14 cellular contexts compared by ENCODE assay signal in the genomic region with DNA sequence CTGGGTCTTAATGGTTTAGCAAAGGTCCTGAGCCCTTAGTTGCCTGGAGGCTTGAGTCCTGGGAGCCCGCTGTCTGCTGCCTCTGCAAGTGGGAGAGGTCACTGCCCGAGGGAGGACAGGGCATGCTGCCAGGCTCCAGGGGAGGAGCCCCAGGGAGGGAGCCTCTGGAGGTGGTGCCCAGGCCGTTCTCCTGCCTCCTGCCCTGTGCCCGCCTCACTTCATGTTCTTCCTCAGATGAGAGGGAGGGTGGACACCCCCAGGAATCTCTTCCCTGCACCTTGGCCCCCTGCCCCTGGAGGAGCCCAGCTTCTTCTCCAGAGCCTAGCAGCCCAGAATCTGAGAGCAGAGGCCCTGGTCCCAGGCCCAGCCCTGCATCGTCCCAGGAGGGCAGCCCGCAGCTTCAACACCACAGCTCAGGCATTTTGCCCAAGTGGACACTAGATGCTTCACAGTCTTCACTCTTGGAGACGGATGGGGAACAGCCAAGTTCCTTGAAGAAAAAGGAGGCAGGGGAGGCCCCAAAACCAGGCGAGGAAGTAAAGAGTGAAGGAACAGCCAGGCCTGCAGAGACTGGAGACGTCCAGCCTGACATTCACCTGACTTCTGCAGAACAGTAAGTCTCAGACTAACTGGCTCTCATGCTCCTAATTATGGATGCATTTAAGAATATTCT. TPM values are rescaled to one million over a fixed set of nuclear protein-coding genes. Genes with fewer than 3 reads are reported as not detected.
DNase-seq lines count a peak whose midpoint lies in the region; ATAC-seq and TF ChIP-seq lines count a peak whose summit lies in the region.
"Had no signal": no experiment of that assay in that cellular context is flagged by ENCODE, and none has a peak within 500 bp of the region (broad histone marks: within the 10 kb centered on the region; RNA-seq: fewer than 3 reads in every experiment).

No MANE protein-coding gene starts in this region.

- POLR2A ChIA-PET in activated naive CD8-positive, alpha-beta T cell treated with anti-CD3 and anti-CD28 coated beads, Interleukin-2, amount 10 ng/mL, durations not matched to agents 7 days and 5 days (lab: Charles Lee), result interaction anchor here (0.9 kb wide), 1 partner anchor 11 kb away, joined by 4 read pairs; no protein-coding TSS in a partner anchor

- H3K9me3 Mint-ChIP-seq in activated naive CD4-positive, alpha-beta T cell treated with anti-CD3 and anti-CD28 coated beads, Interleukin-2, amount 10 ng/mL, durations not matched to agents 7 days and 5 days, result no peaks in the 10 kb centered on the region
- no peaks in the 10 kb centered on the region for H3K9me3 Mint-ChIP-seq in activated naive CD8-positive, alpha-beta T cell treated with anti-CD3 and anti-CD28 coated beads, Interleukin-2, amount 10 ng/mL, durations not matched to agents 7 days and 5 days
- H3K9me3 Mint-ChIP-seq in stimulated activated naive B cell treated with anti-CD40 and anti-IgM and Interleukin-4, amounts not matched to agents 10 μg/mL and 1 μg/mL and 100 μg/mL, for 72 hours, result no peaks in the 10 kb centered on the region

- DNase-seq in activated naive CD4-positive, alpha-beta T cell treated with anti-CD3 and anti-CD28 coated beads, Interleukin-2, amount 10 ng/mL, durations not matched to agents 7 days and 5 days, result peak; percentile 5
- DNase-seq in activated naive CD4-positive, alpha-beta T cell treated with anti-CD3 and anti-CD28 coated beads, Interleukin-2, amount 50 U/mL, for 16 hours, result no peak
- no peak for DNase-seq in activated naive CD8-positive, alpha-beta T cell treated with anti-CD3 and anti-CD28 coated beads, Interleukin-2, amount 10 ng/mL, durations not matched to agents 7 days and 5 days
- DNase-seq in left lung, result peak; percentile 72 to 88
- DNase-seq in stimulated activated naive B cell treated with anti-CD40 and anti-IgM and Interleukin-4, amounts not matched to agents 10 μg/mL and 1 μg/mL and 100 μg/mL, for 72 hours, result no peak
- DNase-seq in NCI-H524 (lab: John Stamatoyannopoulos, UW), result no peak
- no peak for DNase-seq in NCI-H774 (lab: John Stamatoyannopoulos, UW)
- DNase-seq in NCI-H1436 treated with DMSO at 0.1 percent for 48 hours (lab: John Stamatoyannopoulos, UW), result no peak
- DNase-seq: effector CD4-positive, alpha-beta T cell; EL; mesenchymal stem cell; NCI-H446 treated with DMSO at 0.1 percent for 48 hours; SHP77; uterus had no signal

- no peaks in the 10 kb centered on the region for H3K27me3 ChIP-seq in left lung
- H3K27me3 ChIP-seq: uterus had no signal

- H3K9me3 ChIP-seq in left lung, result no peaks in the 10 kb centered on the region
- H3K9me3 ChIP-seq: uterus had no signal

- no peaks in the 10 kb centered on the region for H3K27me3 Mint-ChIP-seq in activated naive CD4-positive, alpha-beta T cell treated with anti-CD3 and anti-CD28 coated beads, Interleukin-2, amount 10 ng/mL, durations not matched to agents 7 days and 5 days
- H3K27me3 Mint-ChIP-seq in activated naive CD8-positive, alpha-beta T cell treated with anti-CD3 and anti-CD28 coated beads, Interleukin-2, amount 10 ng/mL, durations not matched to agents 7 days and 5 days, result no peaks in the 10 kb centered on the region
- H3K27me3 Mint-ChIP-seq in stimulated activated naive B cell treated with anti-CD40 and anti-IgM and Interleukin-4, amounts not matched to agents 10 μg/mL and 1 μg/mL and 100 μg/mL, for 72 hours, result no peaks in the 10 kb centered on the region

- CTCF ChIA-PET in activated naive CD4-positive, alpha-beta T cell treated with anti-CD3 and anti-CD28 coated beads, Interleukin-2, amount 10 ng/mL, durations not matched to agents 7 days and 5 days (lab: Charles Lee), result interaction anchor here (0.9 kb wide), 1 partner anchor 49 kb away, joined by 3 read pairs; no protein-coding TSS in a partner anchor

- peaks cover 75% of the 10 kb centered on the region for H3K4me1 Mint-ChIP-seq in activated naive CD4-positive, alpha-beta T cell treated with anti-CD3 and anti-CD28 coated beads, Interleukin-2, amount 10 ng/mL, durations not matched to agents 7 days and 5 days
- H3K4me1 Mint-ChIP-seq in activated naive CD8-positive, alpha-beta T cell treated with anti-CD3 and anti-CD28 coated beads, Interleukin-2, amount 10 ng/mL, durations not matched to agents 7 days and 5 days, result peaks cover 63% of the 10 kb centered on the region
- peaks cover 54 to 94% of the 10 kb centered on the region in 2 donors for H3K4me1 Mint-ChIP-seq in stimulated activated naive B cell treated with anti-CD40 and anti-IgM and Interleukin-4, amounts not matched to agents 10 μg/mL and 1 μg/mL and 100 μg/mL, for 72 hours

- no peak for TF ChIP-seq CTCF in left lung (IDR thresholded peaks at IDR 0.05)

- ATAC-seq in activated naive CD8-positive, alpha-beta T cell treated with anti-CD3 and anti-CD28 coated beads, Interleukin-2, amount 10 ng/mL, durations not matched to agents 7 days and 5 days (ENCODE audit: low read depth), result no peak
- ATAC-seq in left lung, result peak; percentile 84
- ATAC-seq in stimulated activated naive B cell treated with anti-CD40 and anti-IgM and Interleukin-4, amounts not matched to agents 10 μg/mL and 1 μg/mL and 100 μg/mL, for 72 hours (replicated peaks), result no peak

- intact Hi-C loops in left lung (cut with DNase I), result no loop called here

- no peak overlapping the region for H3K4me3 Mint-ChIP-seq in activated naive CD4-positive, alpha-beta T cell treated with anti-CD3 and anti-CD28 coated beads, Interleukin-2, amount 10 ng/mL, durations not matched to agents 7 days and 5 days
- peak overlapping the region; percentile 5 for H3K4me3 Mint-ChIP-seq in activated naive CD8-positive, alpha-beta T cell treated with anti-CD3 and anti-CD28 coated beads, Interleukin-2, amount 10 ng/mL, durations not matched to agents 7 days and 5 days
- no peak overlapping the region for H3K4me3 Mint-ChIP-seq in stimulated activated naive B cell treated with anti-CD40 and anti-IgM and Interleukin-4, amounts not matched to agents 10 μg/mL and 1 μg/mL and 100 μg/mL, for 72 hours

- H3K4me3 ChIP-seq in left lung, result no peak overlapping the region
- H3K4me3 ChIP-seq: uterus had no signal

- H3K27ac ChIP-seq in left lung, result peak overlapping the region in 1 of 2 donors; percentile 33
- H3K27ac ChIP-seq: uterus had no signal

- H3K27ac Mint-ChIP-seq in activated naive CD4-positive, alpha-beta T cell treated with anti-CD3 and anti-CD28 coated beads, Interleukin-2, amount 10 ng/mL, durations not matched to agents 7 days and 5 days, result no peak overlapping the region
- peak overlapping the region; percentile 3 for H3K27ac Mint-ChIP-seq in activated naive CD8-positive, alpha-beta T cell treated with anti-CD3 and anti-CD28 coated beads, Interleukin-2, amount 10 ng/mL, durations not matched to agents 7 days and 5 days
- H3K27ac Mint-ChIP-seq in stimulated activated naive B cell treated with anti-CD40 and anti-IgM and Interleukin-4, amounts not matched to agents 10 μg/mL and 1 μg/mL and 100 μg/mL, for 72 hours, result peak overlapping the region; percentile 86

- peaks cover 4 to 66% of the 10 kb centered on the region in 2 donors for H3K4me1 ChIP-seq in left lung
- H3K4me1 ChIP-seq: uterus had no signal

- H3K36me3 Mint-ChIP-seq in activated naive CD4-positive, alpha-beta T cell treated with anti-CD3 and anti-CD28 coated beads, Interleukin-2, amount 10 ng/mL, durations not matched to agents 7 days and 5 days, result peaks cover 73% of the 10 kb centered on the region
- peaks cover 49% of the 10 kb centered on the region for H3K36me3 Mint-ChIP-seq in activated naive CD8-positive, alpha-beta T cell treated with anti-CD3 and anti-CD28 coated beads, Interleukin-2, amount 10 ng/mL, durations not matched to agents 7 days and 5 days
- peaks cover 42 to 63% of the 10 kb centered on the region in 2 donors for H3K36me3 Mint-ChIP-seq in stimulated activated naive B cell treated with anti-CD40 and anti-IgM and Interleukin-4, amounts not matched to agents 10 μg/mL and 1 μg/mL and 100 μg/mL, for 72 hours

- peaks cover 0 to 37% of the 10 kb centered on the region in 2 donors for H3K36me3 ChIP-seq in left lung
- H3K36me3 ChIP-seq: uterus had no signal

RNA-seq across cellular contexts. Expression of a gene that starts 12.0 kb away (rescaled TPM):
- total RNA-seq in activated naive CD8-positive, alpha-beta T cell treated with anti-CD3 and anti-CD28 coated beads, Interleukin-2, amount 10 ng/mL, durations not matched to agents 7 days and 5 days, result 100 to 1,000 TPM; 361 to 385 TPM
- total RNA-seq in left lung, result 10 to 100 TPM; 29.8 to 50.2 TPM

RNA-seq across cellular contexts. Expression of a gene that starts 58.4 kb away (rescaled TPM):
- total RNA-seq in activated naive CD8-positive, alpha-beta T cell treated with anti-CD3 and anti-CD28 coated beads, Interleukin-2, amount 10 ng/mL, durations not matched to agents 7 days and 5 days, result 1 to 10 TPM; 2.1 to 4.0 TPM
- 10 to 100 TPM; 28.6 to 67.1 TPM for total RNA-seq in left lung

Comparison
In these comparisons a context has a peak if more than half of its experiments do, and no peak if none do; other contexts are left out.
1. DNase-seq: peak in activated naive CD4-positive, alpha-beta T cell treated with anti-CD3 and anti-CD28 coated beads, Interleukin-2, amount 10 ng/mL, durations not matched to agents 7 days and 5 days (single experiment) and left lung (2 of 2); none in activated naive CD4-positive, alpha-beta T cell treated with anti-CD3 and anti-CD28 coated beads, Interleukin-2, amount 50 U/mL, for 16 hours (single experiment), activated naive CD8-positive, alpha-beta T cell treated with anti-CD3 and anti-CD28 coated beads, Interleukin-2, amount 10 ng/mL, durations not matched to agents 7 days and 5 days (single experiment), stimulated activated naive B cell treated with anti-CD40 and anti-IgM and Interleukin-4, amounts not matched to agents 10 μg/mL and 1 μg/mL and 100 μg/mL, for 72 hours (single experiment), NCI-H524 (0 of 2), NCI-H774 (single experiment) and NCI-H1436 treated with DMSO at 0.1 percent for 48 hours (single experiment).
2. RNA of a gene that starts 12.0 kb away (total RNA-seq): 361 to 385 TPM in activated naive CD8-positive, alpha-beta T cell treated with anti-CD3 and anti-CD28 coated beads, Interleukin-2, amount 10 ng/mL, durations not matched to agents 7 days and 5 days; 29.8 to 50.2 TPM in left lung; every median in the first group is over 4 times any median in the second.
3. RNA of a gene that starts 58.4 kb away (total RNA-seq): 28.6 to 67.1 TPM in left lung; 2.1 to 4.0 TPM in activated naive CD8-positive, alpha-beta T cell treated with anti-CD3 and anti-CD28 coated beads, Interleukin-2, amount 10 ng/mL, durations not matched to agents 7 days and 5 days; every median in the first group is over 4 times any median in the second.